Comparison of ENCODE assay signal across 8 cellular contexts in the genomic region with DNA sequence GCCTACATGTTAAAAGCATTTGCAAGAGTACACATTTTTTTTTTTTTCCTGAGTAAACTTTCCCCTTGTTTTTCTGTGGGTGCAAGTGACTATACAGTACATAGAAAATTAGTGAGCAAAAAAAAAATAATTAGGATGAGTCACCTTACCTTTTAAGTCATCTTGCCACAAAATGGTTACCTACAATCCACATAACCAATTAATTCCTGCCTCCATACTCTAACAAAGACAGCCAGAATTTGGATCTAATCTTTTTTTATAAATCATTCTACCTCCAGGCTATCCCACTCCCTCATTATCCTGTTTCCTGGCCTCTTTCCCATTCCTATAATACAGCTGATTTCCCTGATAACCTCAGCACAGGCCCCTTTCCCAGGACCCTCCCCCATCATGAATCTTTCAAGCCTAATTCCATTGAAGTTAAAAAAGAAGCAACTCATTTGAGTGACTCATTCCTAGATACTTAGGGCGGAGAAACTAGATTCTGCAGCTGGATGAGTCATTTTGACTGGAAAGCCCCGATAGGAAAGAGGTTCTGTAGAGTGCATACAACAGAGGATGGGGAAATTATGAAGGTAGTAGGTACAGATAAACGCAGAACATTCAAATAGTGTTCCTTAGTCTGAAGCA.
A peak's percentile ranks its signal among the peaks of the same experiment; 100 is the strongest.
DNase-seq lines count a peak whose midpoint lies in the region; ATAC-seq and TF ChIP-seq lines count a peak whose summit lies in the region.

No MANE protein-coding gene starts in this region.

- peaks cover 64% of the 10 kb centered on the region for H3K4me1 Mint-ChIP-seq in activated CD8-positive, alpha-beta T cell treated with anti-CD3 and anti-CD28 coated beads for 36 hours (ENCODE audit: low read depth)

- POLR2A ChIA-PET in activated CD8-positive, alpha-beta T cell treated with anti-CD3 and anti-CD28 coated beads for 36 hours (lab: Charles Lee) = interaction anchor here (0.6 to 1.5 kb wide), 8 partner anchors 9 to 189 kb away, joined by 3 to 6 read pairs (median 3); a partner anchor contains a TSS

- H3K36me3 Mint-ChIP-seq in activated CD8-positive, alpha-beta T cell treated with anti-CD3 and anti-CD28 coated beads for 36 hours (ENCODE audit: low read depth) = peaks cover 76% of the 10 kb centered on the region

- peak overlapping the region; percentile 99 for H3K27ac Mint-ChIP-seq in activated CD8-positive, alpha-beta T cell treated with anti-CD3 and anti-CD28 coated beads for 36 hours

- intact Hi-C loops in activated CD8-positive, alpha-beta T cell treated with anti-CD3 and anti-CD28 coated beads for 36 hours (cut with micrococcal nuclease) = loop anchor here (1.0 to 10.0 kb wide), 4 partner anchors 21 to 189 kb away; a partner anchor contains a TSS
- intact Hi-C loops in left ventricle myocardium superior (cut with micrococcal nuclease) = no loop called here

- DNase-seq in GM04503 (ENCODE audit: low read depth) (peak; percentile 81), left ventricle myocardium superior (no peak), KG1 (lab: John Stamatoyannopoulos, UW) (no peak), GM19238 (ENCODE audit: insufficient read length, low spot score) (no peak)
- DNase-seq in activated CD8-positive, alpha-beta T cell treated with anti-CD3 and anti-CD28 coated beads for 36 hours = peak; percentile 73
- DNase-seq in stimulated activated CD8-positive, alpha-beta memory T cell treated with anti-CD3 and anti-CD28 coated beads, Interleukin-4, amount 100 ng/mL, for 48 hours = peak; percentile 44

- TF ChIP-seq CTCF in activated CD8-positive, alpha-beta T cell treated with anti-CD3 and anti-CD28 coated beads for 36 hours (IDR thresholded peaks at IDR 0.05) = no peak

- H3K4me3 Mint-ChIP-seq in activated CD8-positive, alpha-beta T cell treated with anti-CD3 and anti-CD28 coated beads for 36 hours = peak overlapping the region; percentile 42

- CTCF ChIA-PET in activated CD8-positive, alpha-beta T cell treated with anti-CD3 and anti-CD28 coated beads for 36 hours (lab: Charles Lee) = interaction anchor here (0.6 to 1.6 kb wide), 6 partner anchors 14 to 191 kb away, joined by 3 to 5 read pairs (median 3); a partner anchor contains a TSS

- peak; percentile 68 for ATAC-seq in GM21360 (IDR thresholded peaks at IDR 0.05; ENCODE audit: unreplicated experiment)
- ATAC-seq in HG03460 (IDR thresholded peaks at IDR 0.05; ENCODE audit: unreplicated experiment) = peak; percentile 67
- ATAC-seq in activated CD8-positive, alpha-beta T cell treated with anti-CD3 and anti-CD28 coated beads for 36 hours = peak; percentile 85
- ATAC-seq in left ventricle myocardium superior = peak; percentile 50

- no peaks in the 10 kb centered on the region for H3K27me3 Mint-ChIP-seq in activated CD8-positive, alpha-beta T cell treated with anti-CD3 and anti-CD28 coated beads for 36 hours

- peaks cover 6% of the 10 kb centered on the region for H3K9me3 Mint-ChIP-seq in activated CD8-positive, alpha-beta T cell treated with anti-CD3 and anti-CD28 coated beads for 36 hours

Comparison
In these comparisons a context has a peak if more than half of its experiments do, and no peak if none do; other contexts are left out.
1. DNase-seq: peak in GM04503 (single experiment), activated CD8-positive, alpha-beta T cell treated with anti-CD3 and anti-CD28 coated beads for 36 hours (single experiment) and stimulated activated CD8-positive, alpha-beta memory T cell treated with anti-CD3 and anti-CD28 coated beads, Interleukin-4, amount 100 ng/mL, for 48 hours (single experiment); none in left ventricle myocardium superior (single experiment), KG1 (single experiment) and GM19238 (single experiment).
2. Peak in every context shown above with its lines, with median percentiles within 50 percentile points of each other: ATAC-seq.